Comparison of ENCODE assay signal across 6 cellular contexts in genomic region chr1:155893389-155894142, GRCh38. TPM values are rescaled to one million over a fixed set of nuclear protein-coding genes. Genes with fewer than 3 reads are reported as not detected.
DNase-seq lines count a peak whose midpoint lies in the region; TF ChIP-seq lines count a peak whose summit lies in the region.

No MANE protein-coding gene starts in this region.

- peaks cover 21% of the 10 kb centered on the region for H3K4me1 Mint-ChIP-seq in activated naive CD4-positive, alpha-beta T cell treated with anti-CD3 and anti-CD28 coated beads, Interleukin-2, amount 10 ng/mL, durations not matched to agents 7 days and 5 days

- H3K4me3 Mint-ChIP-seq in activated naive CD4-positive, alpha-beta T cell treated with anti-CD3 and anti-CD28 coated beads, Interleukin-2, amount 10 ng/mL, durations not matched to agents 7 days and 5 days, result no peak overlapping the region

- no peaks in the 10 kb centered on the region for H3K9me3 ChIP-seq in suprapubic skin

- CTCF ChIA-PET in activated naive CD4-positive, alpha-beta T cell treated with anti-CD3 and anti-CD28 coated beads, Interleukin-2, amount 10 ng/mL, durations not matched to agents 7 days and 5 days (lab: Charles Lee), result interaction anchor here (1.0 to 1.4 kb wide), 3 partner anchors 22 to 96 kb away, joined by 3 to 5 read pairs (median 3); partner anchors contain the start of gene GON4L

- no peaks in the 10 kb centered on the region for H3K9me3 Mint-ChIP-seq in activated naive CD4-positive, alpha-beta T cell treated with anti-CD3 and anti-CD28 coated beads, Interleukin-2, amount 10 ng/mL, durations not matched to agents 7 days and 5 days

- TF ChIP-seq EP300 in suprapubic skin (IDR thresholded peaks at IDR 0.05), result no peak

- H3K27ac ChIP-seq in suprapubic skin, result peak overlapping the region; percentile 76

- no peak overlapping the region for H3K4me3 ChIP-seq in suprapubic skin

- DNase-seq in activated naive CD4-positive, alpha-beta T cell treated with anti-CD3 and anti-CD28 coated beads, Interleukin-2, amount 10 ng/mL, durations not matched to agents 7 days and 5 days, result peak; percentile 51
- DNase-seq in activated naive CD4-positive, alpha-beta T cell treated with anti-CD3 and anti-CD28 coated beads, Interleukin-2, amount 50 U/mL, for 16 hours, result no peak
- DNase-seq in fibroblast of gingiva (ENCODE audit: low read depth), result peak; percentile 87
- DNase-seq in suprapubic skin (ENCODE audit: low spot score in 2 of 2), result no peak
- no peak for DNase-seq in foreskin melanocyte
- DNase-seq in retina, result no peak

- H3K36me3 ChIP-seq in suprapubic skin, result peaks cover 19% of the 10 kb centered on the region

- TF ChIP-seq POLR2A in suprapubic skin (IDR thresholded peaks at IDR 0.05), result no peak

- TF ChIP-seq CTCF in suprapubic skin (IDR thresholded peaks at IDR 0.05), result no peak

- peaks cover 14% of the 10 kb centered on the region for H3K36me3 Mint-ChIP-seq in activated naive CD4-positive, alpha-beta T cell treated with anti-CD3 and anti-CD28 coated beads, Interleukin-2, amount 10 ng/mL, durations not matched to agents 7 days and 5 days

- H3K27me3 ChIP-seq in suprapubic skin, result no peaks in the 10 kb centered on the region

- peaks cover 16% of the 10 kb centered on the region for H3K4me1 ChIP-seq in suprapubic skin

- H3K27ac Mint-ChIP-seq in activated naive CD4-positive, alpha-beta T cell treated with anti-CD3 and anti-CD28 coated beads, Interleukin-2, amount 10 ng/mL, durations not matched to agents 7 days and 5 days, result peak overlapping the region; percentile 82

- 65% methylated on average over 10 of the region's 10 CpGs for WGBS in suprapubic skin

- peaks cover 5% of the 10 kb centered on the region for H3K27me3 Mint-ChIP-seq in activated naive CD4-positive, alpha-beta T cell treated with anti-CD3 and anti-CD28 coated beads, Interleukin-2, amount 10 ng/mL, durations not matched to agents 7 days and 5 days

RNA-seq across cellular contexts. Expression of gene RIT1, which starts 17.6 kb away (rescaled TPM):
- 10 to 100 TPM; 18.1 to 30.8 (median 23.8) TPM for total RNA-seq in suprapubic skin

RNA-seq across cellular contexts. Expression of gene SYT11, which starts 34.2 kb away (rescaled TPM):
- 1 to 10 TPM; 2.2 to 3.3 (median 2.7) TPM for total RNA-seq in suprapubic skin

RNA-seq across cellular contexts. Expression of gene GON4L, which starts 36.6 kb away (rescaled TPM):
- 10 to 100 TPM; 27.5 to 82.6 (median 43.2) TPM for total RNA-seq in suprapubic skin

RNA-seq across cellular contexts. Expression of gene KHDC4, which starts 40.6 kb away (rescaled TPM):
- 100 to 1,000 TPM in 1 of 4 donors, 10 to 100 TPM in 3; 33.6 to 116 (median 50.3) TPM for total RNA-seq in suprapubic skin

RNA-seq across cellular contexts. Expression of gene RXFP4, which starts 47.9 kb away (rescaled TPM):
- total RNA-seq in suprapubic skin, result not detected

Comparison
In these comparisons a context has a peak if more than half of its experiments do, and no peak if none do; other contexts are left out.
1. DNase-seq: peak in activated naive CD4-positive, alpha-beta T cell treated with anti-CD3 and anti-CD28 coated beads, Interleukin-2, amount 10 ng/mL, durations not matched to agents 7 days and 5 days (single experiment) and fibroblast of gingiva (single experiment); none in activated naive CD4-positive, alpha-beta T cell treated with anti-CD3 and anti-CD28 coated beads, Interleukin-2, amount 50 U/mL, for 16 hours (single experiment), suprapubic skin (0 of 2), foreskin melanocyte (single experiment) and retina (single experiment).